Comparison of ENCODE assay signal across 10 cellular contexts in the genomic region with DNA sequence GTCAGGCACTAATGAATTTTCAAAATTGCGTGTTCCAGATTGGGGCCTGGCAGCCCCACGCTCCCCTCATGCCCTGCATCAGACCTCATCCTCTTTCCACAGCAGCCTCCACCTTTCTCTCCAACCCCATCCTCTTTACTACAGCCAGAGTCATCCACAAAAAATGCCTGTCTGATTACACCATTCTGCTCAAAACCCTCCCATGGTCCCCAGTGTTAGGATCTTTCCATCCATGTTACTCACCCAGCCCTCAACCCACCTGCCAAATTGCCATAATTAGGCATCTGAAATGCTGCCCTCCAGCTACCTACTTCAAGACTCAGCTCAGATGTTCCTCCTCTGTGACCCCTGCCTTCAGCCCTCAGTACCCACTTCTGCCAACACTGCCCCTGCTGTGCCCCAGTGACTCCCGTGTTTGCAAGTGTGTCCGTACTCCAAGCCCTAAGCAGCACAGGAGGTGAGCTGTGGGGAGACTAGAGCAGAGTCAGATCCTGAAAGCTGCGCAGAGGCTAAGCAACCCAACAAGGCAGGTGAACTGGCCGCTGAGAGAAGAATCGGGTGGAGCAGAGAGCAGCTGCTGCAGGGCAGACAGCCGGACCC. TPM values are rescaled to one million over a fixed set of nuclear protein-coding genes. Genes with fewer than 3 reads are reported as not detected.
DNase-seq lines count a peak whose midpoint lies in the region; ATAC-seq and TF ChIP-seq lines count a peak whose summit lies in the region.
"Had no signal": no experiment of that assay in that cellular context is flagged by ENCODE, and none has a peak within 500 bp of the region (broad histone marks: within the 10 kb centered on the region; RNA-seq: fewer than 3 reads in every experiment).

No MANE protein-coding gene starts in this region.

- CTCF ChIA-PET in AG04450 (lab: Charles Lee), result interaction anchor here (0.6 to 6.8 kb wide), 5 partner anchors 13 to 975 kb away, joined by 3 to 438 read pairs (median 10); a partner anchor contains a TSS

- no peak overlapping the region for H3K4me3 Mint-ChIP-seq in effector memory CD8-positive, alpha-beta T cell

- DNase-seq in AG04450 (ENCODE audit: low read depth, low spot score) (no peak), brain microvascular endothelial cell (peak; percentile 24), cerebellum (ENCODE audit: low spot score) (no peak), medulla oblongata (ENCODE audit: extremely low spot score) (no peak), GF-D8 (lab: John Stamatoyannopoulos, UW) (no peak)
- no peak for DNase-seq in effector memory CD8-positive, alpha-beta T cell

- no peak for ATAC-seq in effector memory CD8-positive, alpha-beta T cell (replicated peaks)
- ATAC-seq: Panc1; stimulated activated memory B cell treated with anti-CD40 and anti-IgM and Interleukin-4, amounts not matched to agents 10 μg/mL and 1 μg/mL and 100 μg/mL, for 72 hours had no signal

- H3K36me3 Mint-ChIP-seq in effector memory CD8-positive, alpha-beta T cell (ENCODE audit: insufficient read depth), result peaks cover 7% of the 10 kb centered on the region

- 35 to 52% methylated on average over 6 to 8 of the region's 8 CpGs for WGBS in mesodermal cell (ENCODE audit: insufficient coverage in 2 of 2), 2 experiments

- no peak overlapping the region for H3K27ac ChIP-seq in AG04450 (ENCODE audit: low read depth, low read length)
- H3K27ac ChIP-seq in HUES6 (ENCODE audit: low read depth, low read length), result no peak overlapping the region
- H3K27ac ChIP-seq in brain microvascular endothelial cell, result no peak overlapping the region
- no peak overlapping the region for H3K27ac ChIP-seq in mesodermal cell (ENCODE audit: low read depth, low read length, severe bottlenecking)

- H3K36me3 ChIP-seq in HUES6 (ENCODE audit: control insufficient read depth, insufficient read depth, low read length), result no peaks in the 10 kb centered on the region
- peaks cover 2% of the 10 kb centered on the region for H3K36me3 ChIP-seq in brain microvascular endothelial cell (replicated peaks)
- peaks cover 9% of the 10 kb centered on the region for H3K36me3 ChIP-seq in mesodermal cell (ENCODE audit: control insufficient read depth, insufficient read depth, low read length)

- peaks cover 6 to 42% of the 10 kb centered on the region in 2 donors for H3K27me3 Mint-ChIP-seq in effector memory CD8-positive, alpha-beta T cell

- H3K4me1 Mint-ChIP-seq in effector memory CD8-positive, alpha-beta T cell (ENCODE audit: low read depth in 2 of 2), result peaks cover 0 to 10% of the 10 kb centered on the region in 2 donors

- POLR2A ChIA-PET in AG04450 (lab: Yijun Ruan, JAX), result interaction anchor here (0.6 kb wide), 2 partner anchors 11 to 75 kb away, joined by 4 to 5 read pairs; no protein-coding TSS in a partner anchor

- peak overlapping the region in 1 of 2 donors; percentile 3 for H3K27ac Mint-ChIP-seq in effector memory CD8-positive, alpha-beta T cell
- H3K27ac Mint-ChIP-seq: stimulated activated memory B cell treated with anti-CD40 and anti-IgM and Interleukin-4, amounts not matched to agents 10 μg/mL and 1 μg/mL and 100 μg/mL, for 72 hours had no signal

- H3K9me3 ChIP-seq in AG04450 (ENCODE audit: control insufficient read depth, insufficient read depth, low read length) (peaks cover 12% of the 10 kb centered on the region), HUES6 (ENCODE audit: control insufficient read depth, insufficient read depth, low read depth, low read length) (no peaks in the 10 kb centered on the region), mesodermal cell (ENCODE audit: control insufficient read depth, low read length) (no peaks in the 10 kb centered on the region)

- H3K4me1 ChIP-seq in HUES6 (ENCODE audit: control insufficient read depth, insufficient read depth, low read length) (peaks cover 53% of the 10 kb centered on the region), mesodermal cell (ENCODE audit: control insufficient read depth, insufficient read depth, low read length, poor library complexity, severe bottlenecking) (peaks cover 26% of the 10 kb centered on the region)

- H3K4me3 ChIP-seq in AG04450 (ENCODE audit: low read depth, low read length) (peak overlapping the region; percentile 49), HUES6 (ENCODE audit: low read depth, low read length) (peak overlapping the region; percentile 71), brain microvascular endothelial cell (ENCODE audit: low read depth, low read length) (peak overlapping the region; percentile 45), mesodermal cell (ENCODE audit: extremely low read depth, insufficient read depth, low read length, poor library complexity, severe bottlenecking) (peak overlapping the region; percentile 31)

- no peaks in the 10 kb centered on the region for H3K27me3 ChIP-seq in AG04450 (ENCODE audit: control insufficient read depth, insufficient read depth, low read length)
- H3K27me3 ChIP-seq in HUES6 (ENCODE audit: control insufficient read depth, insufficient read depth, low read length), result peaks cover 28% of the 10 kb centered on the region
- H3K27me3 ChIP-seq in brain microvascular endothelial cell (replicated peaks), result no peaks in the 10 kb centered on the region

- H3K9ac ChIP-seq in HUES6 (ENCODE audit: low read length), result peak overlapping the region; percentile 55

- no peak for TF ChIP-seq CTCF in AG04450 (IDR thresholded peaks at IDR 0.05; ENCODE audit: low read depth, low read length)
- no peak for TF ChIP-seq CTCF in brain microvascular endothelial cell (IDR thresholded peaks at IDR 0.05; ENCODE audit: low read depth, low read length, missing control alignments)

- in situ Hi-C loops in brain microvascular endothelial cell (cut with HindIII; ENCODE audit: low pct_ligation_motif_present, low sequenced_read_pairs), result loop anchor here (25.0 kb wide), 1 partner anchor 171 kb away; no protein-coding TSS in a partner anchor

- H3K9me3 Mint-ChIP-seq in effector memory CD8-positive, alpha-beta T cell, result no peaks in the 10 kb centered on the region
- H3K9me3 Mint-ChIP-seq: stimulated activated memory B cell treated with anti-CD40 and anti-IgM and Interleukin-4, amounts not matched to agents 10 μg/mL and 1 μg/mL and 100 μg/mL, for 72 hours had no signal

RNA-seq across cellular contexts. Expression of a gene that starts 0.7 kb away (rescaled TPM):
- polyA plus RNA-seq in AG04450 (2011; rRNA removed), result 0.21 TPM in 1 of 2 replicates, not detected in the other
- not detected in 2 replicates for polyA minus RNA-seq in AG04450 (2011; rRNA and poly(A)+ RNA removed)
- 0.26 TPM for polyA plus RNA-seq in mesodermal cell (2013, experiment 1 of 2)
- polyA plus RNA-seq in mesodermal cell (2013, experiment 2 of 2), result not detected
- 0.91 TPM for total RNA-seq in cerebellum

RNA-seq across cellular contexts. Expression of a gene that starts 13.9 kb away (rescaled TPM):
- polyA plus RNA-seq in AG04450 (2011; rRNA removed), result 11.2 and 16.1 TPM in 2 replicates
- polyA minus RNA-seq in AG04450 (2011; rRNA and poly(A)+ RNA removed), result 31.2 and 43.9 TPM in 2 replicates
- polyA plus RNA-seq in mesodermal cell (2013, experiment 1 of 2), result 16.0 TPM
- polyA plus RNA-seq in mesodermal cell (2013, experiment 2 of 2), result 13.5 TPM
- total RNA-seq in cerebellum, result 14.0 TPM

RNA-seq across cellular contexts. Expression of a gene that starts 36.9 kb away (rescaled TPM):
- 17.9 and 22.2 TPM in 2 replicates for polyA plus RNA-seq in AG04450 (2011; rRNA removed)
- 17.2 and 25.0 TPM in 2 replicates for polyA minus RNA-seq in AG04450 (2011; rRNA and poly(A)+ RNA removed)
- 20.3 TPM for polyA plus RNA-seq in mesodermal cell (2013, experiment 1 of 2)
- 12.6 TPM for polyA plus RNA-seq in mesodermal cell (2013, experiment 2 of 2)
- total RNA-seq in cerebellum, result 14.2 TPM

RNA-seq across cellular contexts. Expression of a gene that starts 41.9 kb away (rescaled TPM):
- polyA plus RNA-seq in AG04450 (2011; rRNA removed), result 130 and 140 TPM in 2 replicates
- polyA minus RNA-seq in AG04450 (2011; rRNA and poly(A)+ RNA removed), result 64.5 and 77.1 TPM in 2 replicates
- polyA plus RNA-seq in mesodermal cell (2013, experiment 1 of 2), result 133 TPM
- 103 TPM for polyA plus RNA-seq in mesodermal cell (2013, experiment 2 of 2)
- 89.9 TPM for total RNA-seq in cerebellum

RNA-seq across cellular contexts. Expression of a gene that starts 46.1 kb away (rescaled TPM):
- 39.0 and 50.4 TPM in 2 replicates for polyA plus RNA-seq in AG04450 (2011; rRNA removed)
- 40.8 and 55.5 TPM in 2 replicates for polyA minus RNA-seq in AG04450 (2011; rRNA and poly(A)+ RNA removed)
- polyA plus RNA-seq in mesodermal cell (2013, experiment 1 of 2), result 71.6 TPM
- 57.1 TPM for polyA plus RNA-seq in mesodermal cell (2013, experiment 2 of 2)
- total RNA-seq in cerebellum, result 59.3 TPM
